Comparison of ENCODE assay signal across 1 cellular context in genomic region chr15:65275728-65276126, GRCh38.
TF ChIP-seq lines count a peak whose summit lies in the region.

No MANE protein-coding gene starts in this region.

TF ChIP-seq in A549, 52 proteins besides CTCF, POLR2A, EP300 and RAD21 (continued from another document):
- TF ChIP-seq REST (IDR thresholded peaks at IDR 0.05) (no peak), MAFK (IDR thresholded peaks at IDR 0.05; ENCODE audit: partially characterized antibody) (peak; percentile 43), KDM5A (IDR thresholded peaks at IDR 0.05) (no peak)
